Comparison of ENCODE assay signal across 9 cellular contexts in genomic region chr6:10478187-10479040, GRCh38. TPM values are rescaled to one million over a fixed set of nuclear protein-coding genes. Genes with fewer than 3 reads are reported as not detected.
DNase-seq lines count a peak whose midpoint lies in the region; ATAC-seq and TF ChIP-seq lines count a peak whose summit lies in the region.
"Had no signal": no experiment of that assay in that cellular context is flagged by ENCODE, and none has a peak within 500 bp of the region (broad histone marks: within the 10 kb centered on the region; RNA-seq: fewer than 3 reads in every experiment).

No MANE protein-coding gene starts in this region.

- peaks cover 7% of the 10 kb centered on the region for H3K27me3 Mint-ChIP-seq in H9 (ENCODE audit: low read depth)
- H3K27me3 Mint-ChIP-seq in activated T-helper 1 cell treated with anti-CD3 and anti-CD28 coated beads, Interleukin-12 subunit alpha, Interleukin-12 subunit beta, Interleukin-2, Interleukin-4 antibody, amounts not matched to agents 30 ng/mL and 10 ng/mL and 1 ng/mL, durations not matched to agents 14 hours and 24 hours and 36 hours (ENCODE audit: insufficient read depth), result peaks cover 13% of the 10 kb centered on the region

- peak; percentile 38 to 70 (median 60) for ATAC-seq in right lobe of liver

- no peak overlapping the region for H2BK12ac ChIP-seq in H9 (ENCODE audit: insufficient read length, low read depth, low read length)

- DNase-seq in NCI-H1092 (lab: John Stamatoyannopoulos, UW) (peak; percentile 3), NCI-H1092 treated with DMSO at 0.1 percent for 48 hours (lab: John Stamatoyannopoulos, UW) (no peak), H9 (no peak), NCI-H446 (lab: John Stamatoyannopoulos, UW) (peak; percentile 36 to 54), brain microvascular endothelial cell (peak; percentile 18), right lobe of liver (no peak), midbrain (lab: John Stamatoyannopoulos, UW) (no peak)
- no peak for DNase-seq in activated T-helper 1 cell treated with anti-CD3 and anti-CD28 coated beads, Interleukin-12 subunit alpha, Interleukin-12 subunit beta, Interleukin-2, Interleukin-4 antibody, amounts not matched to agents 30 ng/mL and 10 ng/mL and 1 ng/mL, durations not matched to agents 14 hours and 24 hours and 36 hours (ENCODE audit: low spot score)

- peaks cover 4 to 6% of the 10 kb centered on the region in 2 experiments for H3K9me3 Mint-ChIP-seq in H9
- no peaks in the 10 kb centered on the region for H3K9me3 Mint-ChIP-seq in activated T-helper 1 cell treated with anti-CD3 and anti-CD28 coated beads, Interleukin-12 subunit alpha, Interleukin-12 subunit beta, Interleukin-2, Interleukin-4 antibody, amounts not matched to agents 30 ng/mL and 10 ng/mL and 1 ng/mL, durations not matched to agents 14 hours and 24 hours and 36 hours

- no peaks in the 10 kb centered on the region for H4K20me1 ChIP-seq in H9 (ENCODE audit: control insufficient read depth, insufficient read depth, insufficient read length)
- H4K20me1 ChIP-seq: BLaER1 had no signal

- intact Hi-C loops in right lobe of liver (cut with DNase I), result loop anchor here in 1 of 2 donors (10.0 kb wide), 1 partner anchor 326 kb away; no protein-coding TSS in a partner anchor
- intact Hi-C loops in activated T-helper 1 cell treated with anti-CD3 and anti-CD28 coated beads, Interleukin-12 subunit alpha, Interleukin-12 subunit beta, Interleukin-2, Interleukin-4 antibody, amounts not matched to agents 30 ng/mL and 10 ng/mL and 1 ng/mL, durations not matched to agents 14 hours and 24 hours and 36 hours (cut with micrococcal nuclease), result loop anchor here (1.0 kb wide), 3 partner anchors 217 to 591 kb away; no protein-coding TSS in a partner anchor

- H3K27ac ChIP-seq in H9 (ENCODE audit: insufficient read length, low read depth, low read length) (no peak overlapping the region), brain microvascular endothelial cell (no peak overlapping the region), right lobe of liver (no peak overlapping the region)
- H3K27ac ChIP-seq: BLaER1 had no signal

- H3K18ac ChIP-seq in H9 (ENCODE audit: insufficient read length, low read depth, low read length), result no peak overlapping the region

- no peak overlapping the region for H3K56ac ChIP-seq in H9 (ENCODE audit: insufficient read length, low read depth, low read length)

- H3K36me3 Mint-ChIP-seq in H9 (ENCODE audit: insufficient read depth in 1 of 3, low read depth in 3 of 3), result no peaks in the 10 kb centered on the region; a peak in 2 of 7 replicates
- no peaks in the 10 kb centered on the region for H3K36me3 Mint-ChIP-seq in activated T-helper 1 cell treated with anti-CD3 and anti-CD28 coated beads, Interleukin-12 subunit alpha, Interleukin-12 subunit beta, Interleukin-2, Interleukin-4 antibody, amounts not matched to agents 30 ng/mL and 10 ng/mL and 1 ng/mL, durations not matched to agents 14 hours and 24 hours and 36 hours (ENCODE audit: low read depth)

- H3K9me3 ChIP-seq in H9 (ENCODE audit: control insufficient read depth, low read depth, low read length), result no peaks in the 10 kb centered on the region
- no peaks in the 10 kb centered on the region for H3K9me3 ChIP-seq in right lobe of liver

- no peak overlapping the region for H3T11ph ChIP-seq in H9 (ENCODE audit: low read length)

- no peaks in the 10 kb centered on the region for H3K79me1 ChIP-seq in H9 (ENCODE audit: insufficient read depth, low read depth, low read length, poor library complexity, severe bottlenecking)

- no peak overlapping the region for H4K8ac ChIP-seq in H9 (replicated peaks; ENCODE audit: insufficient read length, low read depth, low read length)

- in situ Hi-C loops in brain microvascular endothelial cell (cut with HindIII; ENCODE audit: low pct_ligation_motif_present, low sequenced_read_pairs), result no loop called here

- H2BK20ac ChIP-seq in H9 (ENCODE audit: low read depth, low read length, poor library complexity, severe bottlenecking), result no peak overlapping the region

- no peak overlapping the region for H3K27ac Mint-ChIP-seq in H9
- H3K27ac Mint-ChIP-seq in activated T-helper 1 cell treated with anti-CD3 and anti-CD28 coated beads, Interleukin-12 subunit alpha, Interleukin-12 subunit beta, Interleukin-2, Interleukin-4 antibody, amounts not matched to agents 30 ng/mL and 10 ng/mL and 1 ng/mL, durations not matched to agents 14 hours and 24 hours and 36 hours, result no peak overlapping the region

- no peak overlapping the region; a peak in 1 of 5 replicates for H3K4me3 Mint-ChIP-seq in H9
- H3K4me3 Mint-ChIP-seq in activated T-helper 1 cell treated with anti-CD3 and anti-CD28 coated beads, Interleukin-12 subunit alpha, Interleukin-12 subunit beta, Interleukin-2, Interleukin-4 antibody, amounts not matched to agents 30 ng/mL and 10 ng/mL and 1 ng/mL, durations not matched to agents 14 hours and 24 hours and 36 hours, result no peak overlapping the region

- H3K36me3 ChIP-seq in brain microvascular endothelial cell (replicated peaks) (no peaks in the 10 kb centered on the region), right lobe of liver (no peaks in the 10 kb centered on the region)
- H3K36me3 ChIP-seq: BLaER1 had no signal

- H3K23ac ChIP-seq in H9 (ENCODE audit: insufficient read length, low read depth, low read length), result no peak overlapping the region

- no peaks in the 10 kb centered on the region for H3K79me2 ChIP-seq in H9 (ENCODE audit: insufficient read depth, low read length)

- TF ChIP-seq CTCF in H9 (conservative IDR thresholded peaks at IDR 0.05) (peak; percentile 88), brain microvascular endothelial cell (IDR thresholded peaks at IDR 0.05; ENCODE audit: low read depth, low read length, missing control alignments) (peak; percentile 40), right lobe of liver (IDR thresholded peaks at IDR 0.05) (peak; percentile 58 to 66 (median 65))

- H4K91ac ChIP-seq in H9 (ENCODE audit: insufficient read length, low read depth, low read length), result no peak overlapping the region

- H4K5ac ChIP-seq in H9 (ENCODE audit: insufficient read length, low read depth, low read length), result no peak overlapping the region

- H3K4me3 ChIP-seq in brain microvascular endothelial cell (ENCODE audit: low read depth, low read length) (no peak overlapping the region), right lobe of liver (no peak overlapping the region)
- H3K4me3 ChIP-seq: BLaER1 had no signal

- no peak overlapping the region for H3K9ac ChIP-seq in H9 (ENCODE audit: extremely low read depth, insufficient read length, low read length)
- H3K9ac ChIP-seq: BLaER1 had no signal

- H2BK5ac ChIP-seq in H9 (ENCODE audit: insufficient read length, low read length), result no peak overlapping the region

- no CpG with 5 or more reads among the region's 10 CpGs for WGBS in H9 (ENCODE audit: extremely low coverage, insufficient read length, low lambda C conversion rate)
- 42% methylated on average over 10 of the region's 10 CpGs for WGBS in right lobe of liver (ENCODE audit: insufficient coverage, low coverage, low lambda C conversion rate, missing lambda C conversion rate)

- no peaks in the 10 kb centered on the region for H3K23me2 ChIP-seq in H9 (ENCODE audit: insufficient read length, low read depth, low read length, poor library complexity, severe bottlenecking)

- H3K4me1 Mint-ChIP-seq in H9, result peaks cover 6 to 13% of the 10 kb centered on the region in 2 experiments
- no peaks in the 10 kb centered on the region for H3K4me1 Mint-ChIP-seq in activated T-helper 1 cell treated with anti-CD3 and anti-CD28 coated beads, Interleukin-12 subunit alpha, Interleukin-12 subunit beta, Interleukin-2, Interleukin-4 antibody, amounts not matched to agents 30 ng/mL and 10 ng/mL and 1 ng/mL, durations not matched to agents 14 hours and 24 hours and 36 hours (ENCODE audit: low read depth)

- no peak for TF ChIP-seq POLR2A in right lobe of liver (IDR thresholded peaks at IDR 0.05)

- H3K4me2 ChIP-seq in H9 (ENCODE audit: insufficient read depth, insufficient read length, low read length), result no peak overlapping the region
- H3K4me2 ChIP-seq: BLaER1 had no signal

- no peak overlapping the region for H2BK120ac ChIP-seq in H9 (ENCODE audit: low read depth, low read length, poor library complexity, severe bottlenecking)

- H3K14ac ChIP-seq in H9 (ENCODE audit: insufficient read depth, low read length), result no peak overlapping the region

- H3K4ac ChIP-seq in H9 (ENCODE audit: low read depth, low read length), result no peak overlapping the region

- H3K27me3 ChIP-seq in H9 (ENCODE audit: insufficient read depth, low read length) (no peaks in the 10 kb centered on the region), brain microvascular endothelial cell (replicated peaks) (no peaks in the 10 kb centered on the region), right lobe of liver (no peaks in the 10 kb centered on the region)
- H3K27me3 ChIP-seq: BLaER1 had no signal

- H2AK5ac ChIP-seq in H9 (ENCODE audit: insufficient read length, low read length), result no peak overlapping the region

- no peak overlapping the region for H2AFZ ChIP-seq in H9 (ENCODE audit: low read length)

- no peak overlapping the region for H2BK15ac ChIP-seq in H9 (ENCODE audit: low read depth, low read length)

- no peaks in the 10 kb centered on the region for H3K4me1 ChIP-seq in H9 (ENCODE audit: insufficient read depth, low read length)
- H3K4me1 ChIP-seq in right lobe of liver, result no peaks in the 10 kb centered on the region
- H3K4me1 ChIP-seq: BLaER1 had no signal

RNA-seq across cellular contexts. Expression of gene GCNT2, which starts 42.7 kb away (rescaled TPM):
- total RNA-seq in H9 (2021), result 41.3 and 41.7 TPM in 2 replicates
- 10 to 100 TPM in 2 of 6 experiments, 1 to 10 TPM in 4; 6.6 to 10.5 (median 9.3) TPM for total RNA-seq in right lobe of liver
- total RNA-seq in activated T-helper 1 cell treated with anti-CD3 and anti-CD28 coated beads, Interleukin-12 subunit alpha, Interleukin-12 subunit beta, Interleukin-2, Interleukin-4 antibody, amounts not matched to agents 30 ng/mL and 10 ng/mL and 1 ng/mL, durations not matched to agents 14 hours and 24 hours and 36 hours, result 2.0 and 3.0 TPM in 2 replicates

Comparison
In these comparisons a context has a peak if more than half of its experiments do, and no peak if none do; other contexts are left out.
1. DNase-seq: peak in NCI-H1092 (single experiment), NCI-H446 (2 of 2) and brain microvascular endothelial cell (single experiment); none in NCI-H1092 treated with DMSO at 0.1 percent for 48 hours (single experiment), H9 (single experiment), right lobe of liver (0 of 3), midbrain (single experiment) and activated T-helper 1 cell treated with anti-CD3 and anti-CD28 coated beads, Interleukin-12 subunit alpha, Interleukin-12 subunit beta, Interleukin-2, Interleukin-4 antibody, amounts not matched to agents 30 ng/mL and 10 ng/mL and 1 ng/mL, durations not matched to agents 14 hours and 24 hours and 36 hours (single experiment).
2. Peak in every context shown above with its lines, with median percentiles within 50 percentile points of each other: CTCF ChIP-seq.